Comparison of ENCODE assay signal across 8 cellular contexts in the genomic region with DNA sequence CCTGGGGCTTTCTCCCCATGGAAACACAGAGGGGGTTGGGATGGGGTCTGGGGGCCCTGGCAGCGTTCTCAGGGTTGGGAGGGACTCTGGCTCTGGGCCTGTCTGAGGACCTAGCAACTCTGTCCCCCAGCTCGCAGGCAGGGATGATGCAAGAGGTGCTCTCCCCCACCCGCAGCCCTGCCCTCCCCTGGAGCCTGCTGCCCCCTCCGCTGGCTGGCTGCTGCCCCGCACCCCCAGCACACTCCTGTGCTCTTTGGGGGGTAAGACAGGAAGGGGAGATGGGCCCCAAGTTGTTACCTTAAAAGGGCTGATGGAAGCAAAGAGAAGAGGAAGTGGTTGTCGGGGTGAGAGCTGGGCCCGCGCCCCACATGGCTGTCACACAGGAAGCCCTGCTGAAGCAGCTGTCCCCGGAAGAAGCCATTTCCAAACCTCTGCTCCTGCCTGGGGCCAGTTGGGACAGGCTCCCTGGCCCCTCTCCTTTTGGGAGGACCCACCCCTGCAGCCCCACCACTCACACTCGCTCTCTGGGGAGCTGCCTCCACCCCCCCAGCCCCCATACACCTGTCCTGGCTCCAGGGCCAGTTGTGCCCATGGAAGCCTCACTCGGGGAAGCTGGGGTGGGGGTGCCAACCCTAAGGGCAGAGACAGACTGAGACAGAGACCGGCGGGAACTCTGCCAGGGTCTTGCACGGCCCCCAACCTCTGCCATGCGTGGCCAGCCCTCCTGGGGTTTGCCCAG. TPM values are rescaled to one million over a fixed set of nuclear protein-coding genes. Genes with fewer than 3 reads are reported as not detected.
A peak's percentile ranks its signal among the peaks of the same experiment; 100 is the strongest.
DNase-seq lines count a peak whose midpoint lies in the region; ATAC-seq, FAIRE-seq and TF ChIP-seq lines count a peak whose summit lies in the region.

No MANE protein-coding gene starts in this region.

- peak overlapping the region; percentile 100 for H3K27ac Mint-ChIP-seq in activated CD4-positive, alpha-beta memory T cell treated with anti-CD3 and anti-CD28 coated beads for 36 hours

- intact Hi-C loops in activated CD4-positive, alpha-beta memory T cell treated with anti-CD3 and anti-CD28 coated beads for 36 hours (cut with micrococcal nuclease): no loop called here
- intact Hi-C loops in PC-3 (cut with micrococcal nuclease): no loop called here

- DNase-seq in GM10248 (ENCODE audit: extremely low spot score) (peak; percentile 85), HL-60 (ENCODE audit: low read depth in 1 of 2, low spot score in 1 of 2) (peak; percentile 95 to 99), frontal cortex (ENCODE audit: low spot score in 2 of 2) (peak; percentile 33 to 46), PC-3 (no peak), D721Med (ENCODE audit: insufficient read length, low spot score) (no peak), HCEC 1CT (no peak)
- peak; percentile 92 for DNase-seq in activated CD4-positive, alpha-beta memory T cell treated with anti-CD3 and anti-CD28 coated beads for 36 hours
- peak; percentile 67 for DNase-seq in stimulated activated CD4-positive, alpha-beta T cell treated with anti-CD3 and anti-CD28 coated beads, Interleukin-2, amount 100 ng/mL, for 4 hours (ENCODE audit: low read depth)

- H4K20me1 ChIP-seq in PC-3 (ENCODE audit: low read length): no peaks in the 10 kb centered on the region

- H3K79me2 ChIP-seq in PC-3 (ENCODE audit: low read length): no peaks in the 10 kb centered on the region

- H3K27me3 ChIP-seq in HL-60 (ENCODE audit: insufficient read depth, poor library complexity, severe bottlenecking) (no peaks in the 10 kb centered on the region), PC-3 (ENCODE audit: low read length) (no peaks in the 10 kb centered on the region)

- H3K36me3 Mint-ChIP-seq in activated CD4-positive, alpha-beta memory T cell treated with anti-CD3 and anti-CD28 coated beads for 36 hours: peaks cover 40% of the 10 kb centered on the region

- no peak for ATAC-seq in PC-3

- H3K4me3 Mint-ChIP-seq in activated CD4-positive, alpha-beta memory T cell treated with anti-CD3 and anti-CD28 coated beads for 36 hours: peak overlapping the region; percentile 100

- no peaks in the 10 kb centered on the region for H3K9me2 ChIP-seq in PC-3 (replicated peaks; ENCODE audit: low read length)

- FAIRE-seq in frontal cortex (lab: Jason Lieb, UNC) (no peak), D721Med (lab: Jason Lieb, UNC) (no peak)

- no TSS peak for BruUV-seq in PC-3 (replicated peaks; lab: Mats Ljungman, UMichigan)

- no peaks in the 10 kb centered on the region for H3K9me3 ChIP-seq in PC-3 (ENCODE audit: low read length)

- no peak for TF ChIP-seq CTCF in GM10248 (IDR thresholded peaks at IDR 0.05; ENCODE audit: control extremely low read depth, extremely low read depth, low read depth, missing control alignments)
- TF ChIP-seq CTCF in HL-60 (IDR thresholded peaks at IDR 0.05; ENCODE audit: insufficient read depth, low read length): no peak
- no peak for TF ChIP-seq CTCF in PC-3 (conservative IDR thresholded peaks at IDR 0.05; ENCODE audit: low read depth, low read length)
- no peak for TF ChIP-seq CTCF in D721Med (IDR thresholded peaks at IDR 0.05; ENCODE audit: insufficient read depth, missing control alignments)

- no peaks in the 10 kb centered on the region for H3F3A ChIP-seq in PC-3 (ENCODE audit: low read length, unreplicated experiment)

- CTCF ChIA-PET in GM10248 (lab: Yijun Ruan, JAX) (interaction anchor here (1.0 to 3.6 kb wide), 9 partner anchors 10 to 445 kb away, joined by 3 to 17 read pairs (median 3); partner anchors contain the start of genes GDPD3 and TBX6), PC-3 (lab: Charles Lee) (no interaction called here)
- CTCF ChIA-PET in activated CD4-positive, alpha-beta memory T cell treated with anti-CD3 and anti-CD28 coated beads for 36 hours (lab: Charles Lee): interaction anchor here (0.6 to 4.3 kb wide), 8 partner anchors 65 to 360 kb away, joined by 3 to 32 read pairs (median 4); partner anchors contain the start of genes GDPD3, PPP4C, TBC1D10B and TBX6

- H3K4me1 ChIP-seq in PC-3 (ENCODE audit: insufficient read depth, low read length): no peaks in the 10 kb centered on the region

- H3K36me3 ChIP-seq in PC-3 (ENCODE audit: low read depth, low read length): no peaks in the 10 kb centered on the region

- H2AFZ ChIP-seq in PC-3 (ENCODE audit: low read length): no peak overlapping the region

- peak overlapping the region; percentile 100 for H3K27ac ChIP-seq in HL-60 (replicated peaks)
- H3K27ac ChIP-seq in PC-3 (ENCODE audit: low read length): no peak overlapping the region

- POLR2A ChIA-PET in GM10248 (lab: Yijun Ruan, JAX) (interaction anchor here (0.7 to 1.7 kb wide), 3 partner anchors 93 to 261 kb away, joined by 4 to 10 read pairs (median 4); partner anchors contain the start of gene ALDOA), PC-3 (lab: Charles Lee; ENCODE audit: unreplicated experiment) (no interaction called here)
- POLR2A ChIA-PET in activated CD4-positive, alpha-beta memory T cell treated with anti-CD3 and anti-CD28 coated beads for 36 hours (lab: Charles Lee): interaction anchor here (0.8 to 2.7 kb wide), 10 partner anchors 62 to 908 kb away, joined by 3 to 12 read pairs (median 6); partner anchors contain the start of genes ALDOA, MAPK3, TBX6 and YPEL3

- H3K4me3 ChIP-seq in HL-60 (replicated peaks; ENCODE audit: insufficient read depth, low read length) (peak overlapping the region; percentile 59), PC-3 (ENCODE audit: low read length) (no peak overlapping the region)

- no peak overlapping the region for H3K4me2 ChIP-seq in PC-3 (ENCODE audit: low read length)

- no peaks in the 10 kb centered on the region for H3K27me3 Mint-ChIP-seq in activated CD4-positive, alpha-beta memory T cell treated with anti-CD3 and anti-CD28 coated beads for 36 hours

- H3K9ac ChIP-seq in PC-3 (ENCODE audit: low read length): no peak overlapping the region

- H3K9me3 Mint-ChIP-seq in activated CD4-positive, alpha-beta memory T cell treated with anti-CD3 and anti-CD28 coated beads for 36 hours: no peaks in the 10 kb centered on the region

- H3K4me1 Mint-ChIP-seq in activated CD4-positive, alpha-beta memory T cell treated with anti-CD3 and anti-CD28 coated beads for 36 hours (ENCODE audit: low read depth): peaks cover 24% of the 10 kb centered on the region

RNA-seq across cellular contexts. Expression of gene CORO1A, which starts 2.5 kb away (rescaled TPM):
- total RNA-seq in activated CD4-positive, alpha-beta memory T cell treated with anti-CD3 and anti-CD28 coated beads for 36 hours: 1,000 to 10,000 TPM; 1,027 to 1,051 TPM
- 22.0 TPM for total RNA-seq in frontal cortex
- 8.4 and 10.3 TPM in 2 replicates for total RNA-seq in PC-3 (2014; rRNA removed)

RNA-seq across cellular contexts. Expression of gene BOLA2B, which starts 7.6 kb away (rescaled TPM):
- total RNA-seq in activated CD4-positive, alpha-beta memory T cell treated with anti-CD3 and anti-CD28 coated beads for 36 hours: 100 to 1,000 TPM; 156 to 159 TPM
- 5.3 TPM for total RNA-seq in frontal cortex
- 143 and 162 TPM in 2 replicates for total RNA-seq in PC-3 (2014; rRNA removed)

RNA-seq across cellular contexts. Expression of gene SLX1A, which starts 7.8 kb away (rescaled TPM):
- 10 to 100 TPM; 98.8 to 99.9 TPM for total RNA-seq in activated CD4-positive, alpha-beta memory T cell treated with anti-CD3 and anti-CD28 coated beads for 36 hours
- total RNA-seq in frontal cortex (12.2 TPM), PC-3 (2014; rRNA removed) (83.4 and 91.9 TPM in 2 replicates)

RNA-seq across cellular contexts. Expression of gene SULT1A3, which starts 13.2 kb away (rescaled TPM):
- 10 to 100 TPM; 14.2 to 15.2 TPM for total RNA-seq in activated CD4-positive, alpha-beta memory T cell treated with anti-CD3 and anti-CD28 coated beads for 36 hours
- total RNA-seq in frontal cortex: 5.3 TPM
- total RNA-seq in PC-3 (2014; rRNA removed): 8.5 and 14.6 TPM in 2 replicates

Comparison
In these comparisons a context has a peak if more than half of its experiments do, and no peak if none do; other contexts are left out.
1. DNase-seq: peak in GM10248 (single experiment), HL-60 (2 of 2), activated CD4-positive, alpha-beta memory T cell treated with anti-CD3 and anti-CD28 coated beads for 36 hours (single experiment), frontal cortex (2 of 2) and stimulated activated CD4-positive, alpha-beta T cell treated with anti-CD3 and anti-CD28 coated beads, Interleukin-2, amount 100 ng/mL, for 4 hours (single experiment); none in PC-3 (single experiment), D721Med (single experiment) and HCEC 1CT (single experiment).
2. RNA of gene CORO1A, which starts 2.5 kb away (total RNA-seq): 1,027 to 1,051 TPM in activated CD4-positive, alpha-beta memory T cell treated with anti-CD3 and anti-CD28 coated beads for 36 hours; 22.0 TPM in frontal cortex (single experiment) and 8.4 to 10.3 TPM in PC-3; every median in the first group is over 10 times any median in the second.
3. RNA of gene BOLA2B, which starts 7.6 kb away (total RNA-seq): 156 to 159 TPM in activated CD4-positive, alpha-beta memory T cell treated with anti-CD3 and anti-CD28 coated beads for 36 hours and 143 to 162 TPM in PC-3; 5.3 TPM in frontal cortex (single experiment); every median in the first group is over 10 times any median in the second.